Comparison of ENCODE assay signal across 16 cellular contexts in the genomic region with DNA sequence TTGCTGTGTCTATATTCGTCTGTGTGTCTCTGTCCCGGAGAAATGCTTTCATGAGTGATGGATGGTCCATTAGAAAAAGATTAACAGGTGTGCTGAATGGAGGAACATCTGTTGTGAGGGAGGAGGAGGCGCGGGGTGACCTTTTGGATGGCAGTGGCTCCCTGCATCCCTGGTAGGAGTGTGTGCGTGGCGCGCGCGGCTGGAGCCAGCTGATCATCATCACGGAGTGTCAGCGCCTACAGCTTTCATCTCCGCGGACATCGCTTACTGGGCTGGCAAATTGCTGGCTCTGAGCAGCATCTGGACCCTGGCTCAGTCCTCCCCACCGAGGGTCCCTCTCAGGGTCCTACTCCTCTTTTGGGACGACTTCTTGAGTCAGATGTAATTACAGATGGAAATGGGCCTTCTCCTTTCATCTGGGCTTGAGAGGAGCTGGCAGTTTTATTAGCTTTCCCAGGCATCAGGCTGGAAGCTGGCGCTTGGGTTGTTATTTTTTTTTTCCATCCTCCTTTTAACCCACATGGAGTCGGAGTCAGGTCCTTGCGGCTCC.
DNase-seq lines count a peak whose midpoint lies in the region; ATAC-seq and TF ChIP-seq lines count a peak whose summit lies in the region.
"Had no signal": no experiment of that assay in that cellular context is flagged by ENCODE, and none has a peak within 500 bp of the region (broad histone marks: within the 10 kb centered on the region; RNA-seq: fewer than 3 reads in every experiment).

No MANE protein-coding gene starts in this region.

- peaks cover 5% of the 10 kb centered on the region for H3K27me3 Mint-ChIP-seq in CD4-positive, CD25-positive, alpha-beta regulatory T cell
- peaks cover 21% of the 10 kb centered on the region for H3K27me3 Mint-ChIP-seq in endodermal cell (ENCODE audit: insufficient read depth)

- H3K36me3 Mint-ChIP-seq in CD4-positive, CD25-positive, alpha-beta regulatory T cell: peaks cover 8% of the 10 kb centered on the region
- H3K36me3 Mint-ChIP-seq in endodermal cell (ENCODE audit: low read depth): no peaks in the 10 kb centered on the region
- H3K36me3 Mint-ChIP-seq: CD8-positive, alpha-beta T cell had no signal

- no peaks in the 10 kb centered on the region for H3K36me3 ChIP-seq in CD4-positive, CD25-positive, alpha-beta regulatory T cell (ENCODE audit: control insufficient read depth, insufficient read depth, low read length)
- H3K36me3 ChIP-seq in endodermal cell (ENCODE audit: control insufficient read depth, insufficient read depth, low read length): no peaks in the 10 kb centered on the region
- H3K36me3 ChIP-seq: BE2C had no signal

- TF ChIP-seq CTCF in endodermal cell (conservative IDR thresholded peaks at IDR 0.05): no peak

- no peak overlapping the region for H3K4me3 Mint-ChIP-seq in CD4-positive, CD25-positive, alpha-beta regulatory T cell
- no peak overlapping the region for H3K4me3 Mint-ChIP-seq in endodermal cell
- H3K4me3 Mint-ChIP-seq: CD8-positive, alpha-beta T cell; T-cell had no signal

- peaks cover 0 to 49% (median 17%) of the 10 kb centered on the region in 4 donors for H3K4me1 Mint-ChIP-seq in CD4-positive, CD25-positive, alpha-beta regulatory T cell
- H3K4me1 Mint-ChIP-seq in endodermal cell: peaks cover 2% of the 10 kb centered on the region

- no peaks in the 10 kb centered on the region for H3K27me3 ChIP-seq in CD4-positive, CD25-positive, alpha-beta regulatory T cell (ENCODE audit: control insufficient read depth, insufficient read depth, low read length)
- H3K27me3 ChIP-seq in endodermal cell (ENCODE audit: control insufficient read depth, insufficient read depth, low read length, poor library complexity, severe bottlenecking): peaks cover 21% of the 10 kb centered on the region

- no peak overlapping the region for H3K4me3 ChIP-seq in CD4-positive, CD25-positive, alpha-beta regulatory T cell (ENCODE audit: low read depth, low read length)
- H3K4me3 ChIP-seq in endodermal cell (ENCODE audit: low read length): no peak overlapping the region

- H3K9ac ChIP-seq in endodermal cell (ENCODE audit: extremely low read depth, low read length, poor library complexity, severe bottlenecking): no peak overlapping the region

- H3K9me3 ChIP-seq in CD4-positive, CD25-positive, alpha-beta regulatory T cell (ENCODE audit: control insufficient read depth in 2 of 2, low read length in 2 of 2): no peaks in the 10 kb centered on the region
- no peaks in the 10 kb centered on the region for H3K9me3 ChIP-seq in endodermal cell (ENCODE audit: control insufficient read depth, low read length)
- H3K9me3 ChIP-seq: BE2C had no signal

- H3K27ac ChIP-seq in CD4-positive, CD25-positive, alpha-beta regulatory T cell (ENCODE audit: insufficient read depth, low read length, poor library complexity, severe bottlenecking): no peak overlapping the region
- H3K27ac ChIP-seq in endodermal cell (ENCODE audit: low read depth, low read length): peak overlapping the region; percentile 18
- H3K27ac ChIP-seq: 22Rv1 had no signal

- intact Hi-C loops in head of caudate nucleus (cut with DNase I): no loop called here

- peaks cover 25% of the 10 kb centered on the region for H3K4me1 ChIP-seq in CD4-positive, CD25-positive, alpha-beta regulatory T cell (ENCODE audit: control insufficient read depth, insufficient read depth, low read length, poor library complexity, severe bottlenecking)
- no peaks in the 10 kb centered on the region for H3K4me1 ChIP-seq in endodermal cell (ENCODE audit: control insufficient read depth, insufficient read depth, low read length)
- H3K4me1 ChIP-seq: BE2C had no signal

- no peaks in the 10 kb centered on the region for H3K9me3 Mint-ChIP-seq in CD4-positive, CD25-positive, alpha-beta regulatory T cell
- H3K9me3 Mint-ChIP-seq in endodermal cell: no peaks in the 10 kb centered on the region
- H3K9me3 Mint-ChIP-seq: CD8-positive, alpha-beta T cell; T-cell had no signal

- 91 to 93% methylated on average over 12 to 19 of the region's 19 CpGs for WGBS in endodermal cell (ENCODE audit: insufficient coverage in 1 of 2, insufficient read length in 1 of 2), 2 experiments

- DNase-seq in DMS 273 (lab: John Stamatoyannopoulos, UW; ENCODE audit: unreplicated experiment) (peak; percentile 36), DMS 273 treated with DMSO at 0.1 percent for 48 hours (lab: John Stamatoyannopoulos, UW) (no peak), NCI-H2227 (lab: John Stamatoyannopoulos, UW; ENCODE audit: unreplicated experiment) (peak; percentile 61), endodermal cell (no peak), NCI-H2029 treated with DMSO at 0.1 percent for 48 hours (lab: John Stamatoyannopoulos, UW) (no peak), head of caudate nucleus (no peak), NCI-H1930 (lab: John Stamatoyannopoulos, UW) (no peak)
- no peak for DNase-seq in CD4-positive, CD25-positive, alpha-beta regulatory T cell
- DNase-seq: BE2C; CD8-positive, alpha-beta T cell; GF-D8; NCI-H226; NCI-H774; T-cell had no signal

- peak overlapping the region in 2 of 3 donors; percentile 43 to 48 for H3K27ac Mint-ChIP-seq in CD4-positive, CD25-positive, alpha-beta regulatory T cell
- H3K27ac Mint-ChIP-seq in endodermal cell: no peak overlapping the region
- H3K27ac Mint-ChIP-seq: CD8-positive, alpha-beta T cell had no signal

- no peak for ATAC-seq in CD4-positive, CD25-positive, alpha-beta regulatory T cell (ENCODE audit: low read depth in 2 of 2)
- ATAC-seq: CD8-positive, alpha-beta T cell; Panc1; T-cell had no signal

Comparison
In these comparisons a context has a peak if more than half of its experiments do, and no peak if none do; other contexts are left out.
1. DNase-seq: peak in DMS 273 (single experiment) and NCI-H2227 (single experiment); none in DMS 273 treated with DMSO at 0.1 percent for 48 hours (single experiment), CD4-positive, CD25-positive, alpha-beta regulatory T cell (0 of 3), endodermal cell (single experiment), NCI-H2029 treated with DMSO at 0.1 percent for 48 hours (single experiment), head of caudate nucleus (0 of 42) and NCI-H1930 (0 of 2).